13 cellular contexts compared by ENCODE assay signal in genomic region chr12:9701380-9702154, GRCh38.
A peak's percentile ranks its signal among the peaks of the same experiment; 100 is the strongest.
DNase-seq lines count a peak whose midpoint lies in the region; ATAC-seq, FAIRE-seq and TF ChIP-seq lines count a peak whose summit lies in the region.
"Had no signal": no experiment of that assay in that cellular context is flagged by ENCODE, and none has a peak within 500 bp of the region (broad histone marks: within the 10 kb centered on the region; RNA-seq: fewer than 3 reads in every experiment).

No MANE protein-coding gene starts in this region.

- peak; percentile 42 for DNase-seq in activated T-cell treated with anti-CD3 and anti-CD28 coated beads, Interleukin-2, amount 50 U/mL, for 1 hour
- no peak for DNase-seq in activated T-cell treated with anti-CD3 and anti-CD28 coated beads for 4 hours
- DNase-seq in central memory CD4-positive, alpha-beta T cell, result peak; percentile 20
- DNase-seq in urothelium cell line (ENCODE audit: low spot score), result no peak
- DNase-seq in DMS53 (lab: John Stamatoyannopoulos, UW), result no peak
- DNase-seq in NCI-H524 treated with DMSO at 0.1 percent for 48 hours (lab: John Stamatoyannopoulos, UW), result no peak
- DNase-seq: heart right ventricle, Kasumi-1, NCI-H2107, OCI-M1 had no signal

- 0 out of 2 replicates have a peak, but pooled peaks have one; percentile 7 for TF ChIP-seq POLR2A in Raji (IDR thresholded peaks at IDR 0.05; ENCODE audit: insufficient read depth, low read depth, low read length)

- ATAC-seq in HG03521 (IDR thresholded peaks at IDR 0.05; ENCODE audit: unreplicated experiment), result no peak
- ATAC-seq: left lobe of liver had no signal

- FAIRE-seq in urothelium cell line (lab: Jason Lieb, UNC), result peak; percentile 55

Comparison
In these comparisons a context has a peak if more than half of its experiments do, and no peak if none do; other contexts are left out.
1. DNase-seq: peak in activated T-cell treated with anti-CD3 and anti-CD28 coated beads, Interleukin-2, amount 50 U/mL, for 1 hour (single experiment) and central memory CD4-positive, alpha-beta T cell (single experiment); none in activated T-cell treated with anti-CD3 and anti-CD28 coated beads for 4 hours (single experiment), urothelium cell line (single experiment), DMS53 (single experiment) and NCI-H524 treated with DMSO at 0.1 percent for 48 hours (single experiment).